ENCODE assay signal across 18 cellular contexts in genomic region chr12:130249376-130249775, GRCh38.
DNase-seq lines count a peak whose midpoint lies in the region; ATAC-seq and TF ChIP-seq lines count a peak whose summit lies in the region.
"Had no signal": no experiment of that assay in that cellular context is flagged by ENCODE, and none has a peak within 500 bp of the region (broad histone marks: within the 10 kb centered on the region; RNA-seq: fewer than 3 reads in every experiment).

No MANE protein-coding gene starts in this region.

- no peak overlapping the region for H2BK5ac ChIP-seq in mesendoderm (ENCODE audit: low read length)

- no peak overlapping the region for H3K9ac ChIP-seq in mesendoderm (ENCODE audit: low read length)
- H3K9ac ChIP-seq: BLaER1, GM23248 had no signal

- in situ Hi-C loops in KBM-7 (cut with MboI; ENCODE audit: low pct_unique_long_range_greater_than_20kb, low sequenced_read_pairs) = no loop called here

- H3K4ac ChIP-seq in mesendoderm (ENCODE audit: low read depth, low read length) = no peak overlapping the region

- H3K18ac ChIP-seq in mesendoderm (ENCODE audit: low read length) = no peak overlapping the region

- H3K79me1 ChIP-seq in mesendoderm (ENCODE audit: low read length) = no peaks in the 10 kb centered on the region

- H3K4me2 ChIP-seq in mesendoderm (ENCODE audit: low read length) = no peak overlapping the region
- H3K4me2 ChIP-seq: BLaER1, PC-9 had no signal

- H3K23ac ChIP-seq in mesendoderm (ENCODE audit: low read length) = no peak overlapping the region

- ATAC-seq in SK-N-SH treated with all-trans-retinoic acid at 6 μM for 48 hours (no peak), HG02973 (IDR thresholded peaks at IDR 0.05; ENCODE audit: unreplicated experiment) (no peak)
- ATAC-seq: CD8-positive, alpha-beta T cell had no signal

- no peak overlapping the region for H3K56ac ChIP-seq in mesendoderm (ENCODE audit: low read length)

- no peak overlapping the region for H2AK5ac ChIP-seq in mesendoderm (ENCODE audit: low read length)

- no peak overlapping the region for H3K27ac ChIP-seq in mesendoderm (ENCODE audit: low read depth, low read length)
- H3K27ac ChIP-seq: BLaER1, GM23248, PC-9 had no signal

- H3K79me2 ChIP-seq in mesendoderm (ENCODE audit: control insufficient read depth, insufficient read depth, low read length) = no peaks in the 10 kb centered on the region

- no peak overlapping the region for H4K5ac ChIP-seq in mesendoderm (ENCODE audit: low read length)

- no peaks in the 10 kb centered on the region for H3K36me3 ChIP-seq in mesendoderm (ENCODE audit: control insufficient read depth, insufficient read depth, low read length)
- H3K36me3 ChIP-seq: BLaER1 had no signal

- no peak overlapping the region for H2BK120ac ChIP-seq in mesendoderm (ENCODE audit: low read depth, low read length)

- H3K4me3 ChIP-seq in mesendoderm (ENCODE audit: low read length) = no peak overlapping the region
- H3K4me3 ChIP-seq: BLaER1, GM23248, PC-9 had no signal

- no CpG with 5 or more reads among the region's 6 CpGs for WGBS in mesendoderm (ENCODE audit: extremely low coverage, insufficient coverage, low lambda C conversion rate)

- peak; percentile 35 for DNase-seq in NCI-H2029 (lab: John Stamatoyannopoulos, UW)
- no peak for DNase-seq in NCI-H2029 treated with DMSO at 0.1 percent for 48 hours (lab: John Stamatoyannopoulos, UW)
- peak; percentile 1 for DNase-seq in KBM-7
- peak; percentile 4 for DNase-seq in RPMI8226
- DNase-seq in mesendoderm = peak; percentile 80
- DNase-seq in HPDE6-E6E7 (ENCODE audit: extremely low spot score) = no peak
- DNase-seq: 8988T; CD8-positive, alpha-beta T cell; GF-D8; GM23248; NCI-H1436 treated with DMSO at 0.1 percent for 48 hours; NCI-H2081 treated with DMSO at 0.1 percent for 48 hours; NCI-H526 treated with DMSO at 0.1 percent for 48 hours; PC-9; T-helper 1 cell had no signal

- H2BK15ac ChIP-seq in mesendoderm (replicated peaks; ENCODE audit: low read depth) = no peak overlapping the region

- H3K4me1 ChIP-seq in mesendoderm (ENCODE audit: control insufficient read depth, low read depth, low read length) = no peaks in the 10 kb centered on the region
- H3K4me1 ChIP-seq: BLaER1 had no signal

- H4K8ac ChIP-seq in mesendoderm (ENCODE audit: low read depth, low read length) = no peak overlapping the region

- no peaks in the 10 kb centered on the region for H3K27me3 ChIP-seq in mesendoderm (ENCODE audit: insufficient read depth, low read length, poor library complexity)
- H3K27me3 ChIP-seq: BLaER1 had no signal

TF ChIP-seq in SK-N-SH treated with all-trans-retinoic acid at 6 μM for 48 hours, 23 proteins besides CTCF, POLR2A, EP300 and RAD21:
- no peak for TF ChIP-seq TCF4 (CRISPR knock-in tag; IDR thresholded peaks at IDR 0.05; ENCODE audit: borderline replicate concordance)
- TF ChIP-seq ZC3H10 (CRISPR knock-in tag; IDR thresholded peaks at IDR 0.05) = no peak
- no peak for TF ChIP-seq SNAI2 (CRISPR knock-in tag; IDR thresholded peaks at IDR 0.05)
- TF ChIP-seq ESRRG (CRISPR knock-in tag; IDR thresholded peaks at IDR 0.05) = no peak
- no peak for TF ChIP-seq CREB5 (CRISPR knock-in tag; IDR thresholded peaks at IDR 0.05; ENCODE audit: low read depth)
- TF ChIP-seq, protein P1, sequence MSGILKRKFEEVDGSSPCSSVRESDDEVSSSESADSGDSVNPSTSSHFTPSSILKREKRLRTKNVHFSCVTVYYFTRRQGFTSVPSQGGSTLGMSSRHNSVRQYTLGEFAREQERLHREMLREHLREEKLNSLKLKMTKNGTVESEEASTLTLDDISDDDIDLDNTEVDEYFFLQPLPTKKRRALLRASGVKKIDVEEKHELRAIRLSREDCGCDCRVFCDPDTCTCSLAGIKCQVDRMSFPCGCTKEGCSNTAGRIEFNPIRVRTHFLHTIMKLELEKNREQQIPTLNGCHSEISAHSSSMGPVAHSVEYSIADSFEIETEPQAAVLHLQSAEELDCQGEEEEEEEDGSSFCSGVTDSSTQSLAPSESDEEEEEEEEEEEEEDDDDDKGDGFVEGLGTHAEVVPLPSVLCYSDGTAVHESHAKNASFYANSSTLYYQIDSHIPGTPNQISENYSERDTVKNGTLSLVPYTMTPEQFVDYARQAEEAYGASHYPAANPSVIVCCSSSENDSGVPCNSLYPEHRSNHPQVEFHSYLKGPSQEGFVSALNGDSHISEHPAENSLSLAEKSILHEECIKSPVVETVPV (CRISPR knock-in tag; IDR thresholded peaks at IDR 0.05) = no peak
- no peak for TF ChIP-seq ZNF70 (CRISPR knock-in tag; IDR thresholded peaks at IDR 0.05)
- no peak for TF ChIP-seq CSDC2 (CRISPR knock-in tag; IDR thresholded peaks at IDR 0.05)
- TF ChIP-seq, protein P2, sequence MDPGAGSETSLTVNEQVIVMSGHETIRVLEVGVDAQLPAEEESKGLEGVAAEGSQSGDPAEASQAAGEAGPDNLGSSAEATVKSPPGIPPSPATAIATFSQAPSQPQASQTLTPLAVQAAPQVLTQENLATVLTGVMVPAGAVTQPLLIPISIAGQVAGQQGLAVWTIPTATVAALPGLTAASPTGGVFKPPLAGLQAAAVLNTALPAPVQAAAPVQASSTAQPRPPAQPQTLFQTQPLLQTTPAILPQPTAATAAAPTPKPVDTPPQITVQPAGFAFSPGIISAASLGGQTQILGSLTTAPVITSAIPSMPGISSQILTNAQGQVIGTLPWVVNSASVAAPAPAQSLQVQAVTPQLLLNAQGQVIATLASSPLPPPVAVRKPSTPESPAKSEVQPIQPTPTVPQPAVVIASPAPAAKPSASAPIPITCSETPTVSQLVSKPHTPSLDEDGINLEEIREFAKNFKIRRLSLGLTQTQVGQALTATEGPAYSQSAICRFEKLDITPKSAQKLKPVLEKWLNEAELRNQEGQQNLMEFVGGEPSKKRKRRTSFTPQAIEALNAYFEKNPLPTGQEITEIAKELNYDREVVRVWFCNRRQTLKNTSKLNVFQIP (CRISPR knock-in tag; IDR thresholded peaks at IDR 0.05; ENCODE audit: borderline replicate concordance, low read depth) = no peak
- TF ChIP-seq GLIS3 (CRISPR knock-in tag; IDR thresholded peaks at IDR 0.05) = no peak
- TF ChIP-seq PPARA (CRISPR knock-in tag; IDR thresholded peaks at IDR 0.05; ENCODE audit: borderline replicate concordance) = no peak
- no peak for TF ChIP-seq RARB (CRISPR knock-in tag; IDR thresholded peaks at IDR 0.05)
- TF ChIP-seq ZNF8 (CRISPR knock-in tag; IDR thresholded peaks at IDR 0.05) = no peak
- no peak for TF ChIP-seq OSR1 (CRISPR knock-in tag; IDR thresholded peaks at IDR 0.05)
- TF ChIP-seq ARNTL (CRISPR knock-in tag; IDR thresholded peaks at IDR 0.05; ENCODE audit: borderline replicate concordance, low read depth) = no peak
TF ChIP-seq in SK-N-SH treated with all-trans-retinoic acid at 6 μM for 48 hours: peak in this region for 0.

Comparison
In these comparisons a context has a peak if more than half of its experiments do, and no peak if none do; other contexts are left out.
1. DNase-seq: peak in NCI-H2029 (single experiment), KBM-7 (single experiment), RPMI8226 (single experiment) and mesendoderm (single experiment); none in NCI-H2029 treated with DMSO at 0.1 percent for 48 hours (single experiment) and HPDE6-E6E7 (single experiment).